1 cellular context compared by ENCODE assay signal in genomic region chr7:116711790-116712189, GRCh38.
TF ChIP-seq lines count a peak whose summit lies in the region.

No MANE protein-coding gene starts in this region.

TF ChIP-seq in HepG2, 621 proteins besides CTCF, POLR2A, EP300 and RAD21:
- TF ChIP-seq TEAD3 (CRISPR knock-in tag; optimal IDR thresholded peaks at IDR 0.05; ENCODE audit: borderline replicate concordance): peak; percentile 19
- TF ChIP-seq KAT8 (CRISPR knock-in tag; IDR thresholded peaks at IDR 0.05): no peak
TF ChIP-seq in HepG2: peak in this region for 1.
